Comparison of ENCODE assay signal across 28 cellular contexts in the genomic region with DNA sequence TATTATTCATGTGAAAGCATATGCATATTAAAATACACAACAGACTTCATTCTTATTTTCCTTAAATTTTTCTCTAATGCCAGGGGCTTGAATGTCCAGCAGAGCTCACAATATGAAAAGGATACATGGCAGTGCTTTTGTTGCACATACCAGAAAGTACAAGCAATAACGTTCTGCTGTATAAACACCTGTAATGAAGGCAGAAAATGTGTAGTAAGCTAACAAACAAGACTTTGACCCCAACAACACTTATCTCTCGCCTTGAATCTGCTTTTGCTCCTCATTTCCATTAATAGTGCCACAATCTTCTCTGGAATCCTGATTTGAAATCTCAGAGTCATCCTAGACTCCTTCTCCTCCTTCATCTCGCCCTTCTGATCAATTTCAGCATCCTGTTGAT.
"Had no signal": no experiment of that assay in that cellular context is flagged by ENCODE, and none has a peak within 500 bp of the region (broad histone marks: within the 10 kb centered on the region; RNA-seq: fewer than 3 reads in every experiment).

No MANE protein-coding gene starts in this region.

- ATAC-seq: stimulated activated effector memory CD8-positive, alpha-beta T cell treated with anti-CD3 and anti-CD28 coated beads, Interleukin-12 subunit alpha, Interleukin-12 subunit beta, amount 100 ng/mL, for 72 hours; stimulated activated memory B cell treated with anti-CD40 and anti-IgM and Interleukin-4, amounts not matched to agents 10 μg/mL and 1 μg/mL and 100 μg/mL, for 72 hours; stimulated activated naive B cell treated with anti-CD40 and anti-IgM and Interleukin-4, amounts not matched to agents 10 μg/mL and 1 μg/mL and 100 μg/mL, for 72 hours; stimulated activated naive CD8-positive, alpha-beta T cell treated with anti-CD3 and anti-CD28 coated beads, Interleukin-15, Interleukin-2, amounts not matched to agents 100 U/mL and 50 U/mL, for 24 hours; upper lobe of right lung had no signal

- H3K4me3 Mint-ChIP-seq: stimulated activated effector memory CD8-positive, alpha-beta T cell treated with anti-CD3 and anti-CD28 coated beads, Interleukin-12 subunit alpha, Interleukin-12 subunit beta, amount 100 ng/mL, for 72 hours; stimulated activated memory B cell treated with anti-CD40 and anti-IgM and Interleukin-4, amounts not matched to agents 10 μg/mL and 1 μg/mL and 100 μg/mL, for 72 hours; stimulated activated naive B cell treated with anti-CD40 and anti-IgM and Interleukin-4, amounts not matched to agents 10 μg/mL and 1 μg/mL and 100 μg/mL, for 72 hours; type B pancreatic cell had no signal

- H3K27ac ChIP-seq: stomach, suprapubic skin, testis, thoracic aorta, thyroid gland, tibial artery, tibial nerve, transverse colon, upper lobe of left lung, upper lobe of right lung, uterus, vagina had no signal

- H3K36me3 ChIP-seq: stomach, suprapubic skin, thoracic aorta, thyroid gland, tibial artery, tibial nerve, transverse colon, upper lobe of left lung, upper lobe of right lung, uterus, vagina had no signal

- H3K27me3 Mint-ChIP-seq: stimulated activated memory B cell treated with anti-CD40 and anti-IgM and Interleukin-4, amounts not matched to agents 10 μg/mL and 1 μg/mL and 100 μg/mL, for 72 hours; stimulated activated naive B cell treated with anti-CD40 and anti-IgM and Interleukin-4, amounts not matched to agents 10 μg/mL and 1 μg/mL and 100 μg/mL, for 72 hours; type B pancreatic cell had no signal

- H3K27ac Mint-ChIP-seq: stimulated activated effector memory CD8-positive, alpha-beta T cell treated with anti-CD3 and anti-CD28 coated beads, Interleukin-12 subunit alpha, Interleukin-12 subunit beta, amount 100 ng/mL, for 72 hours; stimulated activated memory B cell treated with anti-CD40 and anti-IgM and Interleukin-4, amounts not matched to agents 10 μg/mL and 1 μg/mL and 100 μg/mL, for 72 hours; stimulated activated naive B cell treated with anti-CD40 and anti-IgM and Interleukin-4, amounts not matched to agents 10 μg/mL and 1 μg/mL and 100 μg/mL, for 72 hours; type B pancreatic cell had no signal

- H3K36me3 Mint-ChIP-seq: stimulated activated effector memory CD8-positive, alpha-beta T cell treated with anti-CD3 and anti-CD28 coated beads, Interleukin-12 subunit alpha, Interleukin-12 subunit beta, amount 100 ng/mL, for 72 hours; stimulated activated memory B cell treated with anti-CD40 and anti-IgM and Interleukin-4, amounts not matched to agents 10 μg/mL and 1 μg/mL and 100 μg/mL, for 72 hours; stimulated activated naive B cell treated with anti-CD40 and anti-IgM and Interleukin-4, amounts not matched to agents 10 μg/mL and 1 μg/mL and 100 μg/mL, for 72 hours; type B pancreatic cell had no signal

- FAIRE-seq: urothelium cell line had no signal

- H3K4me1 ChIP-seq: stomach, suprapubic skin, testis, thyroid gland, tibial artery, tibial nerve, transverse colon, upper lobe of left lung, upper lobe of right lung, uterus, vagina had no signal

- H3K4me3 ChIP-seq: stomach, suprapubic skin, testis, thoracic aorta, thyroid gland, tibial artery, tibial nerve, transverse colon, upper lobe of left lung, upper lobe of right lung, uterus, vagina had no signal

- H3K9me3 Mint-ChIP-seq: type B pancreatic cell had no signal

- DNase-seq: stimulated activated CD4-positive, alpha-beta T cell treated with anti-CD3 and anti-CD28 coated beads, Interleukin-2, amount 100 ng/mL, for 24 hours; stimulated activated CD4-positive, alpha-beta T cell treated with anti-CD3 and anti-CD28 coated beads, Interleukin-2, amount 100 ng/mL, for 48 hours; stimulated activated CD4-positive, alpha-beta T cell treated with anti-CD3 and anti-CD28 coated beads, Interleukin-4, amount 100 ng/mL, for 1 hour; stimulated activated CD4-positive, alpha-beta T cell treated with anti-CD3 and anti-CD28 coated beads, Interleukin-4, amount 100 ng/mL, for 24 hours; stimulated activated CD4-positive, alpha-beta T cell treated with anti-CD3 and anti-CD28 coated beads, Interleukin-4, amount 100 ng/mL, for 4 hours; stimulated activated CD8-positive, alpha-beta memory T cell treated with anti-CD3 and anti-CD28 coated beads, Interleukin-4, amount 100 ng/mL, for 48 hours; stimulated activated naive B cell treated with anti-CD40 and anti-IgM and Interleukin-4, amounts not matched to agents 10 μg/mL and 1 μg/mL and 100 μg/mL, for 72 hours; stimulated activated naive CD4-positive, alpha-beta T cell; stimulated activated naive CD4-positive, alpha-beta T cell treated with Interleukin-2 at 50 U/mL for 16 hours; stimulated activated naive CD8-positive, alpha-beta T cell treated with anti-CD3 and anti-CD28 coated beads, Interleukin-15, Interleukin-2, amounts not matched to agents 100 U/mL and 50 U/mL, for 24 hours; stomach; substantia nigra; testis; thyroid gland; tibial artery; transverse colon; trophoblast cell; upper lobe of left lung; upper lobe of right lung; uterus had no signal

- H3K9me3 ChIP-seq: suprapubic skin, testis, thoracic aorta, thyroid gland, tibial artery, tibial nerve, transverse colon, upper lobe of left lung, upper lobe of right lung, uterus, vagina had no signal

- H3K27me3 ChIP-seq: stomach, suprapubic skin, testis, thyroid gland, tibial artery, tibial nerve, transverse colon, upper lobe of left lung, upper lobe of right lung, uterus, vagina had no signal

- H3K4me1 Mint-ChIP-seq: stimulated activated effector memory CD8-positive, alpha-beta T cell treated with anti-CD3 and anti-CD28 coated beads, Interleukin-12 subunit alpha, Interleukin-12 subunit beta, amount 100 ng/mL, for 72 hours; stimulated activated memory B cell treated with anti-CD40 and anti-IgM and Interleukin-4, amounts not matched to agents 10 μg/mL and 1 μg/mL and 100 μg/mL, for 72 hours; stimulated activated naive B cell treated with anti-CD40 and anti-IgM and Interleukin-4, amounts not matched to agents 10 μg/mL and 1 μg/mL and 100 μg/mL, for 72 hours had no signal
